ENCODE assay signal across 11 cellular contexts in genomic region chr9:89359018-89359417, GRCh38. TPM values are rescaled to one million over a fixed set of nuclear protein-coding genes. Genes with fewer than 3 reads are reported as not detected.
DNase-seq lines count a peak whose midpoint lies in the region; TF ChIP-seq lines count a peak whose summit lies in the region.
"Had no signal": no experiment of that assay in that cellular context is flagged by ENCODE, and none has a peak within 500 bp of the region (broad histone marks: within the 10 kb centered on the region; RNA-seq: fewer than 3 reads in every experiment).

No MANE protein-coding gene starts in this region.

- TF ChIP-seq EP300 in sigmoid colon (IDR thresholded peaks at IDR 0.05) = no peak

- peaks cover 45% of the 10 kb centered on the region for H3K36me3 Mint-ChIP-seq in chondrocyte (ENCODE audit: low read depth)

- no peak overlapping the region for H3K4me3 Mint-ChIP-seq in chondrocyte (ENCODE audit: unreplicated experiment)
- H3K4me3 Mint-ChIP-seq: T-cell had no signal

- no peaks in the 10 kb centered on the region for H3K4me1 Mint-ChIP-seq in chondrocyte (ENCODE audit: low read depth)

- no peaks in the 10 kb centered on the region for H3K27me3 ChIP-seq in BE2C
- H3K27me3 ChIP-seq in adrenal gland = no peaks in the 10 kb centered on the region
- no peaks in the 10 kb centered on the region for H3K27me3 ChIP-seq in sigmoid colon

- no peak for TF ChIP-seq POLR2A in adrenal gland (IDR thresholded peaks at IDR 0.05)
- TF ChIP-seq POLR2A in sigmoid colon (IDR thresholded peaks at IDR 0.05) = no peak

- peak; percentile 70 for DNase-seq in BE2C
- peak; percentile 33 for DNase-seq in NCI-H1105 (lab: John Stamatoyannopoulos, UW)
- peak in 5 of 7 donors; percentile 20 to 78 (median 40) for DNase-seq in adrenal gland
- peak; percentile 59 for DNase-seq in midbrain (lab: John Stamatoyannopoulos, UW)
- DNase-seq in sigmoid colon = no peak
- DNase-seq in hepatic stellate cell (ENCODE audit: low spot score) = no peak
- no peak for DNase-seq in chondrocyte (ENCODE audit: low spot score)
- no peak for DNase-seq in NCI-H187 (lab: John Stamatoyannopoulos, UW)
- DNase-seq: activated gamma-delta T cell treated with Interleukin-2 at 50 U/mL for 16 hours, DND-41 had no signal

- no peak overlapping the region for H3K4me3 ChIP-seq in BE2C (ENCODE audit: low read depth, low read length)
- H3K4me3 ChIP-seq in adrenal gland = no peak overlapping the region
- H3K4me3 ChIP-seq in sigmoid colon = no peak overlapping the region

- H3K9me3 ChIP-seq in BE2C (no peaks in the 10 kb centered on the region), adrenal gland (replicated peaks in 1 of 3) (no peaks in the 10 kb centered on the region), sigmoid colon (no peaks in the 10 kb centered on the region)

- no peaks in the 10 kb centered on the region for H3K27me3 Mint-ChIP-seq in chondrocyte (ENCODE audit: low read depth)
- H3K27me3 Mint-ChIP-seq: T-cell had no signal

- TF ChIP-seq CTCF in BE2C (IDR thresholded peaks at IDR 0.05; ENCODE audit: low read depth, low read length) (no peak), adrenal gland (IDR thresholded peaks at IDR 0.05) (no peak), sigmoid colon (IDR thresholded peaks at IDR 0.05) (no peak), chondrocyte (IDR thresholded peaks at IDR 0.05) (no peak)

- H3K27ac Mint-ChIP-seq in chondrocyte (ENCODE audit: unreplicated experiment) = no peak overlapping the region

- no peaks in the 10 kb centered on the region for H3K9me3 Mint-ChIP-seq in chondrocyte (ENCODE audit: low read depth)
- H3K9me3 Mint-ChIP-seq: T-cell had no signal

- H3K4me1 ChIP-seq in BE2C (peaks cover 26% of the 10 kb centered on the region), adrenal gland (replicated peaks in 1 of 2) (peaks cover 1 to 3% of the 10 kb centered on the region in 2 donors), sigmoid colon (peaks cover 0 to 8% (median 0%) of the 10 kb centered on the region in 4 donors)

- H3K27ac ChIP-seq in adrenal gland = peak overlapping the region in 1 of 5 donors; percentile 33
- H3K27ac ChIP-seq in sigmoid colon = peak overlapping the region in 1 of 4 donors; percentile 33

- intact Hi-C loops in adrenal gland (cut with DNase I) = loop anchor here in 1 of 2 donors (10.0 kb wide), 1 partner anchor 186 kb away; no protein-coding TSS in a partner anchor
- intact Hi-C loops in sigmoid colon (cut with DNase I) = no loop called here

- peaks cover 56% of the 10 kb centered on the region for H3K36me3 ChIP-seq in BE2C
- H3K36me3 ChIP-seq in adrenal gland (replicated peaks in 1 of 2) = peaks cover 0 to 76% of the 10 kb centered on the region in 2 donors
- H3K36me3 ChIP-seq in sigmoid colon = peaks cover 38 to 87% (median 57%) of the 10 kb centered on the region in 4 donors

- 53 to 80% (median 62%) methylated on average over 3 of the region's 3 CpGs for WGBS in adrenal gland, 4 donors
- 69 to 71% methylated on average over 3 of the region's 3 CpGs for WGBS in sigmoid colon, 2 donors

RNA-seq across cellular contexts. Expression of gene SECISBP2, which starts 40.7 kb away (rescaled TPM):
- polyA plus RNA-seq in BE2C (2012; ENCODE audit: insufficient read depth, insufficient read length, low read depth) = 45.0 TPM
- total RNA-seq in adrenal gland = 10 to 100 TPM; 37.3 to 66.2 (median 46.8) TPM
- 10 to 100 TPM; 31.7 to 70.5 (median 32.5) TPM for polyA plus RNA-seq in adrenal gland
- total RNA-seq in sigmoid colon = 10 to 100 TPM; 35.0 to 41.8 (median 39.0) TPM
- polyA plus RNA-seq in sigmoid colon = 10 to 100 TPM; 21.0 to 34.3 (median 33.5) TPM
- 15.1 to 20.7 TPM (median 16.0 TPM) in 3 replicates for total RNA-seq in chondrocyte

RNA-seq across cellular contexts. Expression of gene CKS2, which starts 48.0 kb away (rescaled TPM):
- 83.5 TPM for polyA plus RNA-seq in BE2C (2012; ENCODE audit: insufficient read depth, insufficient read length, low read depth)
- total RNA-seq in adrenal gland (100 to 1,000 TPM in 1 of 8 donors, 10 to 100 TPM in 7; 18.3 to 175 (median 40.6) TPM), sigmoid colon (10 to 100 TPM in 2 of 4 donors, 1 to 10 TPM in 2; 4.7 to 18.9 (median 13.5) TPM), chondrocyte (22.6 to 24.5 TPM (median 24.0 TPM) in 3 replicates)
- polyA plus RNA-seq in adrenal gland (10 to 100 TPM; 37.9 to 88.1 (median 78.5) TPM), sigmoid colon (100 to 1,000 TPM in 2 of 3 donors, 10 to 100 TPM in 1; 48.6 to 151 (median 129) TPM)

Comparison
In these comparisons a context has a peak if more than half of its experiments do, and no peak if none do; other contexts are left out.
1. DNase-seq: peak in BE2C (single experiment), NCI-H1105 (single experiment), adrenal gland (5 of 7) and midbrain (single experiment); none in sigmoid colon (single experiment), hepatic stellate cell (single experiment), chondrocyte (single experiment) and NCI-H187 (0 of 2).